Comparison of ENCODE assay signal across 1 cellular context in the genomic region with DNA sequence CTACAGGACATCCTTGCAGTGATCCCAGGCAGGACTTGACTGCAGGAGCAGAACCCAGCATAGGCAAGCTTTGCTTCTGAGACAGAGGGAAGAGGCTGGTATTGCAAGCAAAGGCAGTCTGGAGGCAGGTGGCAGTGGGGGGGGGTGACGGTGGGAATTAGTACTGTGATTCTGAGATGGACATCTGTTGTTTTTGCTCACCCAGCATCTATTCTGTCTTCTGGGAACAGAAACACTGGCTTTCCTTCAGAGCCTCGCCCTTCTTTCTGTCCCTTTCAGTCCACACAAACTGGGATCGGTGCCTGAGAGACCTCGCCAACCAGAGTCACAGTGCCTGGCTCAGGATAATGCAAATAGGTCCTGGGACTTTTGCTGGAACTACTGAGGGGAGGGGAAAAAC.
TF ChIP-seq lines count a peak whose summit lies in the region.

No MANE protein-coding gene starts in this region.

TF ChIP-seq in GM23338, 12 proteins besides CTCF, POLR2A, EP300 and RAD21 (continued from another document):
- TF ChIP-seq ZNF462 (CRISPR knock-in tag; IDR thresholded peaks at IDR 0.05) (no peak), NANOG (IDR thresholded peaks at IDR 0.05; ENCODE audit: borderline replicate concordance) (no peak), POLR2AphosphoS5 (IDR thresholded peaks at IDR 0.05; ENCODE audit: low read depth) (no peak), JUNB (IDR thresholded peaks at IDR 0.05; ENCODE audit: unreplicated experiment) (no peak), EZH2phosphoT487 (IDR thresholded peaks at IDR 0.05; ENCODE audit: unreplicated experiment) (no peak), EZH2 (IDR thresholded peaks at IDR 0.05; ENCODE audit: low read depth, unreplicated experiment) (no peak), CREB1 (CRISPR knock-in tag; IDR thresholded peaks at IDR 0.05; ENCODE audit: low read depth) (no peak), STAT1 (IDR thresholded peaks at IDR 0.05; ENCODE audit: unreplicated experiment) (no peak), ZNF114 (CRISPR knock-in tag; IDR thresholded peaks at IDR 0.05) (no peak)
